In genomic region chr19:39413903-39414608, GRCh38 we compare ENCODE assay signal across 9 cellular contexts. TPM values are rescaled to one million over a fixed set of nuclear protein-coding genes. Genes with fewer than 3 reads are reported as not detected.
DNase-seq lines count a peak whose midpoint lies in the region; ATAC-seq, FAIRE-seq and TF ChIP-seq lines count a peak whose summit lies in the region.
"Had no signal": no experiment of that assay in that cellular context is flagged by ENCODE, and none has a peak within 500 bp of the region (broad histone marks: within the 10 kb centered on the region; RNA-seq: fewer than 3 reads in every experiment).

No MANE protein-coding gene starts in this region.

- peak overlapping the region; percentile 85 for H3K4me3 Mint-ChIP-seq in activated T-cell treated with anti-CD3 and anti-CD28 coated beads, Interleukin-2, amount 50 U/mL, for 24 hours

- TF ChIP-seq EP300 in sigmoid colon (IDR thresholded peaks at IDR 0.05) = no peak

- WGBS in sigmoid colon, 2 donors = 35 to 52% methylated on average over 18 of the region's 18 CpGs

- H3K4me1 Mint-ChIP-seq in activated T-cell treated with anti-CD3 and anti-CD28 coated beads, Interleukin-2, amount 50 U/mL, for 24 hours (ENCODE audit: low read depth) = peaks cover 34% of the 10 kb centered on the region

- H3K36me3 ChIP-seq in cardiac muscle cell (peaks cover 20% of the 10 kb centered on the region), sigmoid colon (peaks cover 5 to 29% (median 19%) of the 10 kb centered on the region in 4 donors)

- H3K27me3 Mint-ChIP-seq in activated T-cell treated with anti-CD3 and anti-CD28 coated beads, Interleukin-2, amount 50 U/mL, for 24 hours = no peaks in the 10 kb centered on the region

- H3K27ac ChIP-seq in cardiac muscle cell = peak overlapping the region; percentile 95
- H3K27ac ChIP-seq in sigmoid colon = peak overlapping the region; percentile 100

- H3K4me3 ChIP-seq in WI38 (ENCODE audit: low read depth, low read length) (peak overlapping the region; percentile 89), cardiac muscle cell (peak overlapping the region; percentile 54), sigmoid colon (peak overlapping the region; percentile 83 to 99 (median 91))

- no peak for DNase-seq in activated T-cell treated with anti-CD3 and anti-CD28 coated beads, Interleukin-2, amount 50 U/mL, for 24 hours
- no peak for DNase-seq in activated T-cell treated with anti-CD3 and anti-CD28 coated beads for 4 hours
- peak in 1 of 2 donors; percentile 54 for DNase-seq in cardiac muscle cell (ENCODE audit: low read depth in 1 of 2, low spot score in 1 of 2)
- DNase-seq in sigmoid colon = peak; percentile 81
- no peak for DNase-seq in stimulated activated CD4-positive, alpha-beta T cell treated with anti-CD3 and anti-CD28 coated beads, Interleukin-2, amount 100 ng/mL, for 24 hours
- no peak for DNase-seq in HTR-8/SVneo (ENCODE audit: insufficient read length, low spot score)

- ATAC-seq in GM18517 (IDR thresholded peaks at IDR 0.05; ENCODE audit: unreplicated experiment) = no peak

- H3K36me3 Mint-ChIP-seq in activated T-cell treated with anti-CD3 and anti-CD28 coated beads, Interleukin-2, amount 50 U/mL, for 24 hours (ENCODE audit: low read depth) = peaks cover 41% of the 10 kb centered on the region

- H3K9me3 ChIP-seq in cardiac muscle cell (ENCODE audit: low read depth) = no peaks in the 10 kb centered on the region
- H3K9me3 ChIP-seq in sigmoid colon = no peaks in the 10 kb centered on the region

- H3K9me3 Mint-ChIP-seq in activated T-cell treated with anti-CD3 and anti-CD28 coated beads, Interleukin-2, amount 50 U/mL, for 24 hours = no peaks in the 10 kb centered on the region

- TF ChIP-seq CTCF in WI38 (IDR thresholded peaks at IDR 0.05; ENCODE audit: low read depth, low read length) = no peak
- TF ChIP-seq CTCF in cardiac muscle cell (IDR thresholded peaks at IDR 0.05; ENCODE audit: low read depth, low read length) = peak; percentile 30
- no peak for TF ChIP-seq CTCF in sigmoid colon (IDR thresholded peaks at IDR 0.05)

- intact Hi-C loops in sigmoid colon (cut with DNase I) = loop anchor here (2.0 kb wide), 1 partner anchor 71 kb away; the partner anchor contains the start of gene SAMD4B

- H3K4me1 ChIP-seq in cardiac muscle cell (ENCODE audit: low read depth) = peaks cover 18% of the 10 kb centered on the region
- peaks cover 0 to 63% (median 50%) of the 10 kb centered on the region in 4 donors for H3K4me1 ChIP-seq in sigmoid colon

- H3K27me3 ChIP-seq in cardiac muscle cell = no peaks in the 10 kb centered on the region
- H3K27me3 ChIP-seq in sigmoid colon = no peaks in the 10 kb centered on the region

- TF ChIP-seq POLR2A in sigmoid colon (IDR thresholded peaks at IDR 0.05) = no peak

- peak overlapping the region; percentile 86 for H3K27ac Mint-ChIP-seq in activated T-cell treated with anti-CD3 and anti-CD28 coated beads, Interleukin-2, amount 50 U/mL, for 24 hours

- FAIRE-seq in HTR-8/SVneo (lab: Jason Lieb, UNC) = no peak
- FAIRE-seq: endometrium had no signal

RNA-seq across cellular contexts. Expression of gene PLEKHG2, which starts 1.6 kb away (rescaled TPM):
- total RNA-seq in cardiac muscle cell = 40.7 and 45.4 TPM in 2 replicates
- polyA plus RNA-seq in cardiac muscle cell = 30.5 and 40.0 TPM in 2 replicates
- 10 to 100 TPM in 3 of 4 donors, 1 to 10 TPM in 1; 8.2 to 28.8 (median 12.5) TPM for total RNA-seq in sigmoid colon
- polyA plus RNA-seq in sigmoid colon = 10 to 100 TPM in 1 of 3 donors, under 1 TPM in 2; 0.60 to 14.9 (median 0.69) TPM

RNA-seq across cellular contexts. Expression of gene ZFP36, which starts 7.4 kb away (rescaled TPM):
- 13.6 and 14.6 TPM in 2 replicates for total RNA-seq in cardiac muscle cell
- polyA plus RNA-seq in cardiac muscle cell = 51.2 and 53.4 TPM in 2 replicates
- 100 to 1,000 TPM in 3 of 4 donors, 10 to 100 TPM in 1; 78.1 to 320 (median 190) TPM for total RNA-seq in sigmoid colon
- 100 to 1,000 TPM; 112 to 298 (median 228) TPM for polyA plus RNA-seq in sigmoid colon

RNA-seq across cellular contexts. Expression of gene RPS16, which starts 21.7 kb away (rescaled TPM):
- total RNA-seq in cardiac muscle cell (369 and 374 TPM in 2 replicates), sigmoid colon (1,000 to 10,000 TPM; 1,648 to 4,043 (median 3,423) TPM)
- polyA plus RNA-seq in cardiac muscle cell (508 and 542 TPM in 2 replicates), sigmoid colon (1,000 to 10,000 TPM; 2,119 to 4,564 (median 2,918) TPM)

RNA-seq across cellular contexts. Expression of gene MED29, which starts 22.9 kb away (rescaled TPM):
- total RNA-seq in cardiac muscle cell = 43.8 and 70.6 TPM in 2 replicates
- 59.6 and 67.3 TPM in 2 replicates for polyA plus RNA-seq in cardiac muscle cell
- total RNA-seq in sigmoid colon = 10 to 100 TPM; 25.2 to 44.6 (median 33.7) TPM
- polyA plus RNA-seq in sigmoid colon = 10 to 100 TPM; 22.8 to 33.5 (median 31.0) TPM

RNA-seq across cellular contexts. Expression of gene PAF1, which starts 23.1 kb away (rescaled TPM):
- total RNA-seq in cardiac muscle cell (61.9 and 62.2 TPM in 2 replicates), sigmoid colon (10 to 100 TPM; 37.5 to 51.8 (median 43.5) TPM)
- polyA plus RNA-seq in cardiac muscle cell (64.4 and 78.3 TPM in 2 replicates), sigmoid colon (10 to 100 TPM; 28.2 to 40.5 (median 37.2) TPM)
